In genomic region chr2:101341421-101341820, GRCh38 we compare ENCODE assay signal across 11 cellular contexts. TPM values are rescaled to one million over a fixed set of nuclear protein-coding genes. Genes with fewer than 3 reads are reported as not detected.
A peak's percentile ranks its signal among the peaks of the same experiment; 100 is the strongest.
DNase-seq lines count a peak whose midpoint lies in the region; TF ChIP-seq lines count a peak whose summit lies in the region.
"Had no signal": no experiment of that assay in that cellular context is flagged by ENCODE, and none has a peak within 500 bp of the region (broad histone marks: within the 10 kb centered on the region; RNA-seq: fewer than 3 reads in every experiment).

No MANE protein-coding gene starts in this region.

- peak overlapping the region; percentile 11 to 82 (median 66) for H3K4me2 ChIP-seq in BLaER1 treated with 17β-estradiol and CSF1 and Interleukin-3, amounts not matched to agents 10 nM and 100 nM
- H3K4me2 ChIP-seq in fibroblast of lung (ENCODE audit: extremely low read depth, insufficient read depth, low read length): peak overlapping the region; percentile 16
- H3K4me2 ChIP-seq: hepatocyte had no signal

- CTCF ChIA-PET in HEK293T (lab: Yijun Ruan, JAX): interaction anchor here (0.7 to 2.6 kb wide), 9 partner anchors 8 to 71 kb away, joined by 3 to 13 read pairs (median 7); partner anchors contain the start of gene CREG2

- peak overlapping the region; percentile 40 to 77 (median 64); a peak in 21 of 22 replicates for H3K27ac ChIP-seq in BLaER1 treated with 17β-estradiol and CSF1 and Interleukin-3, amounts not matched to agents 10 nM and 100 nM
- H3K27ac ChIP-seq in fibroblast of lung (ENCODE audit: insufficient read depth, low read length) (no peak overlapping the region), caudate nucleus (ENCODE audit: low read depth, low read length) (no peak overlapping the region)
- H3K27ac ChIP-seq: hepatocyte, vagina had no signal

- no peaks in the 10 kb centered on the region for H3K79me2 ChIP-seq in fibroblast of lung (ENCODE audit: control insufficient read depth, insufficient read depth, low read length)
- H3K79me2 ChIP-seq: hepatocyte had no signal

- peaks cover 10 to 64% (median 40%) of the 10 kb centered on the region in 10 experiments for H3K4me1 ChIP-seq in BLaER1 treated with 17β-estradiol and CSF1 and Interleukin-3, amounts not matched to agents 10 nM and 100 nM
- peaks cover 11% of the 10 kb centered on the region for H3K4me1 ChIP-seq in fibroblast of lung (ENCODE audit: control insufficient read depth, extremely low read depth, insufficient read depth, low read length)
- H3K4me1 ChIP-seq: BE2C, vagina had no signal

- H3K4me3 ChIP-seq in BLaER1 treated with 17β-estradiol and CSF1 and Interleukin-3, amounts not matched to agents 10 nM and 100 nM: no peak overlapping the region
- H3K4me3 ChIP-seq in fibroblast of lung (replicated peaks in 1 of 4; ENCODE audit: control extremely low read depth in 1 of 4, insufficient read depth in 1 of 4, low read depth in 3 of 4, low read length in 4 of 4): no peak overlapping the region
- H3K4me3 ChIP-seq: hepatocyte, vagina had no signal

- H2AFZ ChIP-seq in fibroblast of lung (ENCODE audit: low read length): no peak overlapping the region
- H2AFZ ChIP-seq: hepatocyte had no signal

- no peaks in the 10 kb centered on the region for H3K36me3 ChIP-seq in BLaER1 treated with 17β-estradiol and CSF1 and Interleukin-3, amounts not matched to agents 10 nM and 100 nM
- H3K36me3 ChIP-seq in fibroblast of lung (ENCODE audit: control insufficient read depth, insufficient read depth, low read length): no peaks in the 10 kb centered on the region
- H3K36me3 ChIP-seq: BE2C, vagina had no signal

- H3K36me3 Mint-ChIP-seq in activated CD4-positive, alpha-beta T cell treated with anti-CD3 and anti-CD28 coated beads, Interleukin-2, amount 10 ng/mL, durations not matched to agents 24 days and 14 days (ENCODE audit: low read depth): no peaks in the 10 kb centered on the region
- H3K36me3 Mint-ChIP-seq in immature natural killer cell: peaks cover 0 to 4% (median 0%) of the 10 kb centered on the region in 3 donors

- peaks cover 26% of the 10 kb centered on the region for H3K4me1 Mint-ChIP-seq in activated CD4-positive, alpha-beta T cell treated with anti-CD3 and anti-CD28 coated beads, Interleukin-2, amount 10 ng/mL, durations not matched to agents 24 days and 14 days
- H3K4me1 Mint-ChIP-seq in immature natural killer cell: peaks cover 10 to 16% of the 10 kb centered on the region in 2 donors

- H3K9ac ChIP-seq in BLaER1 treated with 17β-estradiol and CSF1 and Interleukin-3, amounts not matched to agents 10 nM and 100 nM: peak overlapping the region in 7 of 11 experiments; percentile 15 to 47 (median 32); a peak in 8 of 22 replicates
- no peak overlapping the region for H3K9ac ChIP-seq in fibroblast of lung (ENCODE audit: insufficient read depth, low read length)

- TF ChIP-seq CTCF in fibroblast of lung (conservative IDR thresholded peaks at IDR 0.05 in 1 of 2, IDR thresholded peaks at IDR 0.05 in 1 of 2; ENCODE audit: low read depth in 1 of 2, low read length in 2 of 2): no peak

- peak; percentile 23 for DNase-seq in HEK293T (ENCODE audit: extremely low spot score)
- DNase-seq in activated CD4-positive, alpha-beta T cell treated with anti-CD3 and anti-CD28 coated beads, Interleukin-2, amount 10 ng/mL, durations not matched to agents 24 days and 14 days: peak; percentile 80
- DNase-seq in fibroblast of lung (ENCODE audit: low read depth in 2 of 2): no peak
- no peak for DNase-seq in immature natural killer cell
- DNase-seq in caudate nucleus (lab: John Stamatoyannopoulos, UW): no peak
- DNase-seq in posterior vena cava (ENCODE audit: low spot score): no peak
- no peak for DNase-seq in HUDEP-2 (lab: John Stamatoyannopoulos, UW; ENCODE audit: unreplicated experiment in 76 of 76)

- no peaks in the 10 kb centered on the region for H3K9me3 Mint-ChIP-seq in activated CD4-positive, alpha-beta T cell treated with anti-CD3 and anti-CD28 coated beads, Interleukin-2, amount 10 ng/mL, durations not matched to agents 24 days and 14 days
- no peaks in the 10 kb centered on the region for H3K9me3 Mint-ChIP-seq in immature natural killer cell

- POLR2A ChIA-PET in HEK293T (lab: Yijun Ruan, JAX): interaction anchor here (1.3 kb wide), 1 partner anchor 89 kb away, joined by 3 read pairs; no protein-coding TSS in a partner anchor

- no peaks in the 10 kb centered on the region for H3K27me3 ChIP-seq in BLaER1 treated with 17β-estradiol and CSF1 and Interleukin-3, amounts not matched to agents 10 nM and 100 nM
- no peaks in the 10 kb centered on the region for H3K27me3 ChIP-seq in fibroblast of lung (ENCODE audit: control insufficient read depth, insufficient read depth, low read length)
- H3K27me3 ChIP-seq: BE2C, hepatocyte, vagina had no signal

- peaks cover 5% of the 10 kb centered on the region for H3K27me3 Mint-ChIP-seq in activated CD4-positive, alpha-beta T cell treated with anti-CD3 and anti-CD28 coated beads, Interleukin-2, amount 10 ng/mL, durations not matched to agents 24 days and 14 days
- peaks cover 0 to 11% (median 1%) of the 10 kb centered on the region in 3 donors for H3K27me3 Mint-ChIP-seq in immature natural killer cell (ENCODE audit: low read depth in 3 of 3)

- H3K9me3 ChIP-seq in BLaER1 treated with 17β-estradiol and CSF1 and Interleukin-3, amounts not matched to agents 10 nM and 100 nM (replicated peaks in 1 of 11): no peaks in the 10 kb centered on the region
- no peaks in the 10 kb centered on the region for H3K9me3 ChIP-seq in fibroblast of lung (ENCODE audit: control insufficient read depth, insufficient read depth, low read depth, low read length)
- H3K9me3 ChIP-seq: BE2C, vagina had no signal

- no peak overlapping the region for H3K27ac Mint-ChIP-seq in activated CD4-positive, alpha-beta T cell treated with anti-CD3 and anti-CD28 coated beads, Interleukin-2, amount 10 ng/mL, durations not matched to agents 24 days and 14 days
- no peak overlapping the region for H3K27ac Mint-ChIP-seq in immature natural killer cell

- intact Hi-C loops in activated CD4-positive, alpha-beta T cell treated with anti-CD3 and anti-CD28 coated beads, Interleukin-2, amount 10 ng/mL, durations not matched to agents 24 days and 14 days (cut with micrococcal nuclease): loop anchor here (5.0 kb wide), 4 partner anchors 34 to 491 kb away; partner anchors contain the start of genes CREG2 and RNF149
- intact Hi-C loops in posterior vena cava (cut with DNase I): loop anchor here in 1 of 2 donors (10.0 kb wide), 1 partner anchor 493 kb away; no protein-coding TSS in a partner anchor

- H3K4me3 Mint-ChIP-seq in activated CD4-positive, alpha-beta T cell treated with anti-CD3 and anti-CD28 coated beads, Interleukin-2, amount 10 ng/mL, durations not matched to agents 24 days and 14 days: no peak overlapping the region
- H3K4me3 Mint-ChIP-seq in immature natural killer cell: peak overlapping the region in 1 of 5 donors; percentile 3

- no peaks in the 10 kb centered on the region for H4K20me1 ChIP-seq in BLaER1 treated with 17β-estradiol and CSF1 and Interleukin-3, amounts not matched to agents 10 nM and 100 nM
- H4K20me1 ChIP-seq in fibroblast of lung (ENCODE audit: control insufficient read depth, extremely low read depth, insufficient read depth, low read length): no peaks in the 10 kb centered on the region

TF ChIP-seq in HEK293T, 16 proteins besides CTCF, POLR2A, EP300 and RAD21:
- TF ChIP-seq BHLHE40 (IDR thresholded peaks at IDR 0.05; ENCODE audit: borderline replicate concordance) (no peak), CTBP1 (IDR thresholded peaks at IDR 0.05; ENCODE audit: borderline replicate concordance) (no peak), L3MBTL2 (conservative IDR thresholded peaks at IDR 0.05) (no peak), ZNF384 (IDR thresholded peaks at IDR 0.05) (no peak), FOXM1 (IDR thresholded peaks at IDR 0.05; ENCODE audit: borderline replicate concordance) (no peak), LEF1 (IDR thresholded peaks at IDR 0.05; ENCODE audit: borderline replicate concordance) (no peak), ARNT (IDR thresholded peaks at IDR 0.05) (no peak), ELF4 (IDR thresholded peaks at IDR 0.05) (no peak)

RNA-seq across cellular contexts. Expression of gene RNF149, which starts 32.9 kb away (rescaled TPM):
- total RNA-seq in activated CD4-positive, alpha-beta T cell treated with anti-CD3 and anti-CD28 coated beads, Interleukin-2, amount 10 ng/mL, durations not matched to agents 24 days and 14 days: 40.3 and 40.7 TPM in 2 replicates
- 44.7 and 49.0 TPM in 2 replicates for total RNA-seq in fibroblast of lung
- polyA plus RNA-seq in fibroblast of lung: 22.8 and 29.4 TPM in 2 replicates
- 20.4 and 26.4 TPM in 2 replicates for polyA plus RNA-seq in fibroblast of lung (2012)
- polyA minus RNA-seq in fibroblast of lung (ENCODE audit: low replicate concordance): 19.6 and 23.8 TPM in 2 replicates
- 10 to 100 TPM; 45.5 to 79.9 (median 50.9) TPM for polyA plus RNA-seq in immature natural killer cell
- total RNA-seq in posterior vena cava: 10 to 100 TPM; 60.6 to 72.6 TPM

RNA-seq across cellular contexts. Expression of gene CREG2, which starts 45.9 kb away (rescaled TPM):
- total RNA-seq in activated CD4-positive, alpha-beta T cell treated with anti-CD3 and anti-CD28 coated beads, Interleukin-2, amount 10 ng/mL, durations not matched to agents 24 days and 14 days: not detected in 2 replicates
- total RNA-seq in fibroblast of lung (under 0.01 and 0.50 TPM in 2 replicates), posterior vena cava (not detected)
- polyA plus RNA-seq in fibroblast of lung (0.08 and 0.84 TPM in 2 replicates), immature natural killer cell (not detected)
- polyA plus RNA-seq in fibroblast of lung (2012): 0.36 TPM in 1 of 2 replicates, not detected in the other
- polyA minus RNA-seq in fibroblast of lung (ENCODE audit: low replicate concordance): 0.59 TPM in 1 of 2 replicates, not detected in the other

Comparison
In these comparisons a context has a peak if more than half of its experiments do, and no peak if none do; other contexts are left out.
1. H3K27ac ChIP-seq: peak in BLaER1 treated with 17β-estradiol and CSF1 and Interleukin-3, amounts not matched to agents 10 nM and 100 nM (11 of 11); none in fibroblast of lung (single experiment) and caudate nucleus (single experiment).
2. DNase-seq: peak in HEK293T (single experiment) and activated CD4-positive, alpha-beta T cell treated with anti-CD3 and anti-CD28 coated beads, Interleukin-2, amount 10 ng/mL, durations not matched to agents 24 days and 14 days (single experiment); none in fibroblast of lung (0 of 2), immature natural killer cell (0 of 3), caudate nucleus (0 of 61), posterior vena cava (single experiment) and HUDEP-2 (0 of 76).